ENCODE assay signal across 27 cellular contexts in the genomic region with DNA sequence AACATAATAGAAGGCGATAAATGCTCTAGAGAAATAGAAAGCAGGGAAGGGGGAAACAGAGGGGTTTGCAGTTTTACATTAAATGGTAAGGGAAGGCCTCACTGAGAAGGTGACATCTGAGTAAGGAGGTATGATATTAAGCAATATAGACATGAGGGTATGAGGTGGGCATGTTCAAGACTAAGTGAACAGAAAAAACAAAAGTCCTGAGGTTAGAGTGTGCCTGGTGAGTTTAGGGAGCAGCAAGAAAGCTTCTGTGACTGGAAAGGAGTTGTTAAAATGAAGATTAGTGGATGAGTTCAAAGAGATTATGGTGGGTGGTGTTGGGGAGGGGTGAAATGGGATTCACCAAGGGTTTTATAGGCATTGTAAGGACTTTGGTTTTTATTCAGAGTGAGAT. TPM values are rescaled to one million over a fixed set of nuclear protein-coding genes. Genes with fewer than 3 reads are reported as not detected.
DNase-seq lines count a peak whose midpoint lies in the region; ATAC-seq and TF ChIP-seq lines count a peak whose summit lies in the region.
"Had no signal": no experiment of that assay in that cellular context is flagged by ENCODE, and none has a peak within 500 bp of the region (broad histone marks: within the 10 kb centered on the region; RNA-seq: fewer than 3 reads in every experiment).

No MANE protein-coding gene starts in this region.

- H3K9me3 ChIP-seq in CD4-positive, alpha-beta T cell (ENCODE audit: control insufficient read depth, low read length), result no peaks in the 10 kb centered on the region
- H3K9me3 ChIP-seq: colonic mucosa, lower lobe of right lung, mucosa of descending colon, right lobe of liver, testis had no signal

- H3K27ac Mint-ChIP-seq in activated CD8-positive, alpha-beta T cell treated with anti-CD3 and anti-CD28 coated beads for 36 hours, result peak overlapping the region; percentile 73
- H3K27ac Mint-ChIP-seq in activated CD8-positive, alpha-beta T cell treated with anti-CD3 and anti-CD28 coated beads, Interleukin-2, amount 10 ng/mL, durations not matched to agents 7 days and 5 days, result no peak overlapping the region
- peak overlapping the region; percentile 1 for H3K27ac Mint-ChIP-seq in CD4-positive, alpha-beta T cell
- H3K27ac Mint-ChIP-seq in activated T-cell treated with anti-CD3 and anti-CD28 coated beads, Interleukin-2, amount 50 U/mL, for 72 hours, result no peak overlapping the region
- H3K27ac Mint-ChIP-seq in nephron, result peak overlapping the region; percentile 23 to 77 (median 34)
- H3K27ac Mint-ChIP-seq: activated B cell treated with CpG ODN at 0.5 μM for 24 hours had no signal

- peak; percentile 40 for ATAC-seq in activated CD8-positive, alpha-beta T cell treated with anti-CD3 and anti-CD28 coated beads for 36 hours
- ATAC-seq in activated CD8-positive, alpha-beta T cell treated with anti-CD3 and anti-CD28 coated beads, Interleukin-2, amount 10 ng/mL, durations not matched to agents 7 days and 5 days, result no peak
- ATAC-seq in CD4-positive, alpha-beta T cell (ENCODE audit: poor library complexity), result no peak
- peak; percentile 59 to 80 for ATAC-seq in activated T-cell treated with anti-CD3 and anti-CD28 coated beads, Interleukin-2, amount 50 U/mL, for 72 hours (replicated peaks in 1 of 2)
- ATAC-seq: lower lobe of right lung, mucosa of descending colon, right lobe of liver had no signal

- no peak overlapping the region for H3K27ac ChIP-seq in CD4-positive, alpha-beta T cell (ENCODE audit: low read depth, low read length)
- H3K27ac ChIP-seq: colonic mucosa, lower lobe of right lung, right lobe of liver, testis had no signal

- TF ChIP-seq CTCF in activated CD8-positive, alpha-beta T cell treated with anti-CD3 and anti-CD28 coated beads for 36 hours (IDR thresholded peaks at IDR 0.05), result no peak
- TF ChIP-seq CTCF in CD4-positive, alpha-beta T cell (IDR thresholded peaks at IDR 0.05), result no peak
- TF ChIP-seq CTCF in nephron (IDR thresholded peaks at IDR 0.05; ENCODE audit: unreplicated experiment in 3 of 3), result no peak

- H3K27me3 ChIP-seq in CD4-positive, alpha-beta T cell (ENCODE audit: control insufficient read depth, insufficient read depth, low read length), result no peaks in the 10 kb centered on the region
- H3K27me3 ChIP-seq: colonic mucosa, right lobe of liver, testis had no signal

- no peak overlapping the region for H3K4me3 Mint-ChIP-seq in activated CD8-positive, alpha-beta T cell treated with anti-CD3 and anti-CD28 coated beads for 36 hours
- no peak overlapping the region for H3K4me3 Mint-ChIP-seq in activated CD8-positive, alpha-beta T cell treated with anti-CD3 and anti-CD28 coated beads, Interleukin-2, amount 10 ng/mL, durations not matched to agents 7 days and 5 days
- no peak overlapping the region for H3K4me3 Mint-ChIP-seq in CD4-positive, alpha-beta T cell
- peak overlapping the region; percentile 4 to 21 for H3K4me3 Mint-ChIP-seq in activated T-cell treated with anti-CD3 and anti-CD28 coated beads, Interleukin-2, amount 50 U/mL, for 72 hours
- peak overlapping the region in 1 of 3 experiments; percentile 1 for H3K4me3 Mint-ChIP-seq in nephron
- H3K4me3 Mint-ChIP-seq: activated B cell treated with CpG ODN at 0.5 μM for 24 hours had no signal

- no peak for DNase-seq in activated CD8-positive, alpha-beta T cell treated with anti-CD3 and anti-CD28 coated beads for 36 hours
- DNase-seq in activated CD8-positive, alpha-beta T cell treated with anti-CD3 and anti-CD28 coated beads, Interleukin-2, amount 10 ng/mL, durations not matched to agents 7 days and 5 days, result no peak
- DNase-seq in CD4-positive, alpha-beta T cell, result no peak
- no peak for DNase-seq in activated T-cell treated with anti-CD3 and anti-CD28 coated beads, Interleukin-2, amount 50 U/mL, for 72 hours
- DNase-seq in NCI-H1417 (lab: John Stamatoyannopoulos, UW) (no peak), AG20443 (ENCODE audit: low spot score) (no peak)
- DNase-seq in stimulated activated naive CD4-positive, alpha-beta T cell (lab: John Stamatoyannopoulos, UW), result no peak
- DNase-seq: activated B cell treated with CpG ODN at 0.5 μM for 24 hours; activated CD4-positive, alpha-beta T cell treated with anti-CD3 and anti-CD28 coated beads, Interleukin-2, amount 50 U/mL, for 4 hours; activated naive CD4-positive, alpha-beta T cell; anterior cingulate cortex; colonic mucosa; DMS53; effector memory CD4-positive, alpha-beta T cell; erythroblast; head of caudate nucleus; IMR-90; lower lobe of right lung; mucosa of descending colon; NCI-H1092; NCI-H187 treated with DMSO at 0.1 percent for 48 hours; NCI-H524 treated with DMSO at 0.1 percent for 48 hours; right lobe of liver; SIG-M5; stimulated activated CD4-positive, alpha-beta T cell treated with anti-CD3 and anti-CD28 coated beads, Interleukin-4, amount 100 ng/mL, for 1 hour; testis had no signal

- peaks cover 64% of the 10 kb centered on the region for H3K4me1 Mint-ChIP-seq in activated CD8-positive, alpha-beta T cell treated with anti-CD3 and anti-CD28 coated beads for 36 hours (ENCODE audit: low read depth)
- H3K4me1 Mint-ChIP-seq in activated CD8-positive, alpha-beta T cell treated with anti-CD3 and anti-CD28 coated beads, Interleukin-2, amount 10 ng/mL, durations not matched to agents 7 days and 5 days (ENCODE audit: low read depth), result peaks cover 29% of the 10 kb centered on the region
- H3K4me1 Mint-ChIP-seq in CD4-positive, alpha-beta T cell (ENCODE audit: low read depth), result peaks cover 67% of the 10 kb centered on the region
- peaks cover 83% of the 10 kb centered on the region for H3K4me1 Mint-ChIP-seq in activated T-cell treated with anti-CD3 and anti-CD28 coated beads, Interleukin-2, amount 50 U/mL, for 72 hours (ENCODE audit: low read depth)
- peaks cover 45% of the 10 kb centered on the region for H3K4me1 Mint-ChIP-seq in nephron

- H3K9me3 Mint-ChIP-seq in activated CD8-positive, alpha-beta T cell treated with anti-CD3 and anti-CD28 coated beads for 36 hours, result no peaks in the 10 kb centered on the region
- no peaks in the 10 kb centered on the region for H3K9me3 Mint-ChIP-seq in activated CD8-positive, alpha-beta T cell treated with anti-CD3 and anti-CD28 coated beads, Interleukin-2, amount 10 ng/mL, durations not matched to agents 7 days and 5 days (ENCODE audit: insufficient read depth)
- H3K9me3 Mint-ChIP-seq in CD4-positive, alpha-beta T cell, result no peaks in the 10 kb centered on the region
- H3K9me3 Mint-ChIP-seq in activated T-cell treated with anti-CD3 and anti-CD28 coated beads, Interleukin-2, amount 50 U/mL, for 72 hours, result no peaks in the 10 kb centered on the region
- H3K9me3 Mint-ChIP-seq in nephron, result no peaks in the 10 kb centered on the region
- H3K9me3 Mint-ChIP-seq: activated B cell treated with CpG ODN at 0.5 μM for 24 hours had no signal

- H3K27me3 Mint-ChIP-seq in activated CD8-positive, alpha-beta T cell treated with anti-CD3 and anti-CD28 coated beads for 36 hours, result no peaks in the 10 kb centered on the region
- no peaks in the 10 kb centered on the region for H3K27me3 Mint-ChIP-seq in activated CD8-positive, alpha-beta T cell treated with anti-CD3 and anti-CD28 coated beads, Interleukin-2, amount 10 ng/mL, durations not matched to agents 7 days and 5 days (ENCODE audit: low read depth)
- no peaks in the 10 kb centered on the region for H3K27me3 Mint-ChIP-seq in CD4-positive, alpha-beta T cell
- no peaks in the 10 kb centered on the region for H3K27me3 Mint-ChIP-seq in activated T-cell treated with anti-CD3 and anti-CD28 coated beads, Interleukin-2, amount 50 U/mL, for 72 hours (ENCODE audit: low read depth)
- H3K27me3 Mint-ChIP-seq in nephron (ENCODE audit: low read depth), result no peaks in the 10 kb centered on the region
- H3K27me3 Mint-ChIP-seq: activated B cell treated with CpG ODN at 0.5 μM for 24 hours had no signal

- peaks cover 12% of the 10 kb centered on the region for H3K36me3 Mint-ChIP-seq in activated CD8-positive, alpha-beta T cell treated with anti-CD3 and anti-CD28 coated beads for 36 hours (ENCODE audit: low read depth)
- peaks cover 25% of the 10 kb centered on the region for H3K36me3 Mint-ChIP-seq in activated CD8-positive, alpha-beta T cell treated with anti-CD3 and anti-CD28 coated beads, Interleukin-2, amount 10 ng/mL, durations not matched to agents 7 days and 5 days (ENCODE audit: low read depth)
- peaks cover 4% of the 10 kb centered on the region for H3K36me3 Mint-ChIP-seq in CD4-positive, alpha-beta T cell (ENCODE audit: low read depth)
- peaks cover 0 to 7% of the 10 kb centered on the region in 2 donors for H3K36me3 Mint-ChIP-seq in activated T-cell treated with anti-CD3 and anti-CD28 coated beads, Interleukin-2, amount 50 U/mL, for 72 hours (ENCODE audit: insufficient read depth in 2 of 2)
- H3K36me3 Mint-ChIP-seq in nephron (ENCODE audit: low read depth), result peaks cover 14% of the 10 kb centered on the region

- CTCF ChIA-PET in activated CD8-positive, alpha-beta T cell treated with anti-CD3 and anti-CD28 coated beads for 36 hours (lab: Charles Lee), result interaction anchor here (1.1 to 1.9 kb wide), 2 partner anchors 47 to 160 kb away, joined by 3 to 6 read pairs; no protein-coding TSS in a partner anchor
- CTCF ChIA-PET in activated CD8-positive, alpha-beta T cell treated with anti-CD3 and anti-CD28 coated beads, Interleukin-2, amount 10 ng/mL, durations not matched to agents 7 days and 5 days (lab: Charles Lee), result interaction anchor here (0.6 to 1.3 kb wide), 3 partner anchors 117 to 203 kb away, joined by 3 to 5 read pairs (median 4); no protein-coding TSS in a partner anchor
- CTCF ChIA-PET in CD4-positive, alpha-beta T cell (lab: Charles Lee), result no interaction called here

- intact Hi-C loops in activated CD8-positive, alpha-beta T cell treated with anti-CD3 and anti-CD28 coated beads for 36 hours (cut with micrococcal nuclease), result no loop called here
- intact Hi-C loops in CD4-positive, alpha-beta T cell (cut with DNase I, micrococcal nuclease), result no loop called here

- POLR2A ChIA-PET in activated CD8-positive, alpha-beta T cell treated with anti-CD3 and anti-CD28 coated beads for 36 hours (lab: Charles Lee), result no interaction called here
- POLR2A ChIA-PET in activated CD8-positive, alpha-beta T cell treated with anti-CD3 and anti-CD28 coated beads, Interleukin-2, amount 10 ng/mL, durations not matched to agents 7 days and 5 days (lab: Charles Lee), result interaction anchor here (1.2 kb wide), 1 partner anchor 9 kb away, joined by 8 read pairs; the partner anchor contains the start of gene RPRD2
- POLR2A ChIA-PET in CD4-positive, alpha-beta T cell (lab: Charles Lee), result interaction anchor here (1.1 to 1.6 kb wide), 2 partner anchors 9 to 10 kb away, joined by 4 to 9 read pairs; partner anchors contain the start of gene RPRD2

RNA-seq across cellular contexts. Expression of gene RPRD2, which starts 8.6 kb away (rescaled TPM):
- 10 to 100 TPM; 17.6 to 19.4 TPM for total RNA-seq in activated CD8-positive, alpha-beta T cell treated with anti-CD3 and anti-CD28 coated beads for 36 hours
- 10 to 100 TPM; 29.5 to 32.5 TPM for total RNA-seq in activated CD8-positive, alpha-beta T cell treated with anti-CD3 and anti-CD28 coated beads, Interleukin-2, amount 10 ng/mL, durations not matched to agents 7 days and 5 days
- total RNA-seq in CD4-positive, alpha-beta T cell, result 10 to 100 TPM; 27.1 to 27.9 TPM
- total RNA-seq in activated T-cell treated with anti-CD3 and anti-CD28 coated beads, Interleukin-2, amount 50 U/mL, for 72 hours, result 10 to 100 TPM; 31.9 to 32.7 TPM

RNA-seq across cellular contexts. Expression of gene PRPF3, which starts 51.2 kb away (rescaled TPM):
- total RNA-seq in activated CD8-positive, alpha-beta T cell treated with anti-CD3 and anti-CD28 coated beads for 36 hours, result 10 to 100 TPM; 55.4 to 55.7 TPM
- 10 to 100 TPM; 77.7 to 79.7 TPM for total RNA-seq in activated CD8-positive, alpha-beta T cell treated with anti-CD3 and anti-CD28 coated beads, Interleukin-2, amount 10 ng/mL, durations not matched to agents 7 days and 5 days
- total RNA-seq in CD4-positive, alpha-beta T cell, result 100 to 1,000 TPM; 136 to 153 TPM
- total RNA-seq in activated T-cell treated with anti-CD3 and anti-CD28 coated beads, Interleukin-2, amount 50 U/mL, for 72 hours, result 10 to 100 TPM; 83.9 to 88.5 TPM

Comparison
In these comparisons a context has a peak if more than half of its experiments do, and no peak if none do; other contexts are left out.
1. ATAC-seq: peak in activated CD8-positive, alpha-beta T cell treated with anti-CD3 and anti-CD28 coated beads for 36 hours (single experiment) and activated T-cell treated with anti-CD3 and anti-CD28 coated beads, Interleukin-2, amount 50 U/mL, for 72 hours (2 of 2); none in activated CD8-positive, alpha-beta T cell treated with anti-CD3 and anti-CD28 coated beads, Interleukin-2, amount 10 ng/mL, durations not matched to agents 7 days and 5 days (single experiment) and CD4-positive, alpha-beta T cell (single experiment).
2. H3K27ac Mint-ChIP-seq: peak in activated CD8-positive, alpha-beta T cell treated with anti-CD3 and anti-CD28 coated beads for 36 hours (single experiment), CD4-positive, alpha-beta T cell (single experiment) and nephron (3 of 3); none in activated CD8-positive, alpha-beta T cell treated with anti-CD3 and anti-CD28 coated beads, Interleukin-2, amount 10 ng/mL, durations not matched to agents 7 days and 5 days (single experiment) and activated T-cell treated with anti-CD3 and anti-CD28 coated beads, Interleukin-2, amount 50 U/mL, for 72 hours (single experiment).
3. H3K4me3 Mint-ChIP-seq: peak in activated T-cell treated with anti-CD3 and anti-CD28 coated beads, Interleukin-2, amount 50 U/mL, for 72 hours (2 of 2); none in activated CD8-positive, alpha-beta T cell treated with anti-CD3 and anti-CD28 coated beads for 36 hours (single experiment), activated CD8-positive, alpha-beta T cell treated with anti-CD3 and anti-CD28 coated beads, Interleukin-2, amount 10 ng/mL, durations not matched to agents 7 days and 5 days (single experiment) and CD4-positive, alpha-beta T cell (single experiment).